In the genomic region with DNA sequence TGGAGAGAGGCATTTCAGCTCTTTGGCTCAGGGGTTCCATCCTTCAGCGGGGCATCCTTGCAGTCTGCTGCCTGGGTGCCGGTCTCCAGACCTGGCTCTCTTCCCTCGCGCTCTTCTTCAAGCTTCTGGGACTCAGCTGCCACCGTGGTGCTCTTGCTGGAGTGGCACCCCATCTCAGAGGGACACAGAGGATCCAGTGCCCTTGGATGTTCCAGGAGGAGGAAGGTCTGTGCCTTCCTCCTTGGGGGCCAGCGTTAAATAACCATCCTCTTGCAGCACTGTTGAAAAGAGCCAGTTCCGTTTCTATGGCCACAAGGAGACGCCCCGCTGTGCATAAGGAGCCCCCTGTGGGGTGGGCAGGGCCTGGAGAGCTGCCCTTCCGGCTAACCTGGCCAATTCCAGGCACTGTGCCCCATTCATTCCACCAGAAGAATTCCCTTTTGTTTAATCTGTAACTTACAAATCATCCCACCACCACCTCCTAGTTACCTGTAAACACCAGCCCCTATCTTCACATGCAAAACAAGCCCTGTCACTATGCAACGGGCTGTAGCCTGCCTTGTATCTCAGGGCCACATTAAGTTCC, we compare ENCODE assay signal across 10 cellular contexts. TPM values are rescaled to one million over a fixed set of nuclear protein-coding genes. Genes with fewer than 3 reads are reported as not detected.
DNase-seq lines count a peak whose midpoint lies in the region; ATAC-seq and TF ChIP-seq lines count a peak whose summit lies in the region.
"Had no signal": no experiment of that assay in that cellular context is flagged by ENCODE, and none has a peak within 500 bp of the region (broad histone marks: within the 10 kb centered on the region; RNA-seq: fewer than 3 reads in every experiment).

No MANE protein-coding gene starts in this region.

- in situ Hi-C loops in KBM-7 (cut with MboI; ENCODE audit: low pct_unique_long_range_greater_than_20kb, low sequenced_read_pairs) = no loop called here

- H3K27me3 ChIP-seq in kidney epithelial cell (ENCODE audit: control insufficient read depth, insufficient read depth, low read length) (peaks cover 2% of the 10 kb centered on the region), stomach (peaks cover 0 to 4% (median 0%) of the 10 kb centered on the region in 3 donors)

- DNase-seq in KBM-7 = peak; percentile 36
- no peak for DNase-seq in kidney epithelial cell (ENCODE audit: low read depth)
- no peak for DNase-seq in stomach
- DNase-seq in stimulated activated naive CD8-positive, alpha-beta T cell treated with anti-CD3 and anti-CD28 coated beads, Interleukin-15, Interleukin-2, amounts not matched to agents 100 U/mL and 50 U/mL, for 24 hours = no peak
- no peak for DNase-seq in DMS53 treated with DMSO at 0.1 percent for 48 hours (lab: John Stamatoyannopoulos, UW; ENCODE audit: unreplicated experiment)
- DNase-seq: NCI-H345, spleen, substantia nigra had no signal

- WGBS in stomach, 5 donors = 15 to 35% (median 29%) methylated on average over 11 of the region's 11 CpGs

- no peaks in the 10 kb centered on the region for H3K9me3 ChIP-seq in stomach
- H3K9me3 ChIP-seq: spleen had no signal

- H3K4me3 Mint-ChIP-seq in dendritic cell treated with granulocyte-macrophage colony-stimulating factor and Interleukin-4, amounts not matched to agents 40 ng/mL and 50 ng/mL, for 4 days = no peak overlapping the region

- no peaks in the 10 kb centered on the region for H3K36me3 ChIP-seq in kidney epithelial cell (ENCODE audit: control insufficient read depth, insufficient read depth, low read length)
- no peaks in the 10 kb centered on the region for H3K36me3 ChIP-seq in stomach
- H3K36me3 ChIP-seq: spleen had no signal

- H3K27ac Mint-ChIP-seq in dendritic cell treated with granulocyte-macrophage colony-stimulating factor and Interleukin-4, amounts not matched to agents 40 ng/mL and 50 ng/mL, for 4 days = peak overlapping the region; percentile 91

- no peak for ATAC-seq in GM21619 (IDR thresholded peaks at IDR 0.05; ENCODE audit: unreplicated experiment)
- ATAC-seq in stimulated activated naive CD8-positive, alpha-beta T cell treated with anti-CD3 and anti-CD28 coated beads, Interleukin-15, Interleukin-2, amounts not matched to agents 100 U/mL and 50 U/mL, for 24 hours = no peak

- H3K36me3 Mint-ChIP-seq in dendritic cell treated with granulocyte-macrophage colony-stimulating factor and Interleukin-4, amounts not matched to agents 40 ng/mL and 50 ng/mL, for 4 days (ENCODE audit: low read depth) = no peaks in the 10 kb centered on the region

- intact Hi-C loops in dendritic cell treated with granulocyte-macrophage colony-stimulating factor and Interleukin-4, amounts not matched to agents 40 ng/mL and 50 ng/mL, for 4 days (cut with micrococcal nuclease) = no loop called here
- intact Hi-C loops in stomach (cut with DNase I; ENCODE audit: low total_unique reads) = no loop called here

- H3K4me1 ChIP-seq in stomach = peaks cover 35 to 59% (median 50%) of the 10 kb centered on the region in 4 donors

- peaks cover 50% of the 10 kb centered on the region for H3K4me1 Mint-ChIP-seq in dendritic cell treated with granulocyte-macrophage colony-stimulating factor and Interleukin-4, amounts not matched to agents 40 ng/mL and 50 ng/mL, for 4 days (ENCODE audit: low read depth)

- H3K9me3 Mint-ChIP-seq in dendritic cell treated with granulocyte-macrophage colony-stimulating factor and Interleukin-4, amounts not matched to agents 40 ng/mL and 50 ng/mL, for 4 days = peaks cover 9% of the 10 kb centered on the region

- no peak for TF ChIP-seq EP300 in stomach (IDR thresholded peaks at IDR 0.05)

- peak overlapping the region; percentile 10 for H3K4me3 ChIP-seq in kidney epithelial cell (ENCODE audit: low read depth, low read length)
- peak overlapping the region in 3 of 4 donors; percentile 3 to 17 (median 6) for H3K4me3 ChIP-seq in stomach
- H3K4me3 ChIP-seq: spleen had no signal

- peaks cover 7% of the 10 kb centered on the region for H3K27me3 Mint-ChIP-seq in dendritic cell treated with granulocyte-macrophage colony-stimulating factor and Interleukin-4, amounts not matched to agents 40 ng/mL and 50 ng/mL, for 4 days

- peak overlapping the region in 4 of 5 donors; percentile 24 to 80 (median 68) for H3K27ac ChIP-seq in stomach
- H3K27ac ChIP-seq: spleen had no signal

- TF ChIP-seq CTCF in kidney epithelial cell (IDR thresholded peaks at IDR 0.05; ENCODE audit: insufficient read depth, low read length, poor library complexity, severe bottlenecking) (no peak), stomach (IDR thresholded peaks at IDR 0.05) (no peak)

- no peak for TF ChIP-seq POLR2A in stomach (IDR thresholded peaks at IDR 0.05)

RNA-seq across cellular contexts. Expression of a gene that starts 8.6 kb away (rescaled TPM):
- total RNA-seq in kidney epithelial cell (0.62 and 1.0 TPM in 2 replicates), stomach (1 to 10 TPM in 1 of 5 donors, under 1 TPM in 3, not detected in 1; 0.58 to 8.2 (median 0.81) TPM)
- polyA plus RNA-seq in stomach = 1 to 10 TPM in 2 of 3 donors, under 1 TPM in 1; 0.93 to 1.7 (median 1.1) TPM

RNA-seq across cellular contexts. Expression of a gene that starts 10.7 kb away (rescaled TPM):
- total RNA-seq in kidney epithelial cell = 26.2 and 34.1 TPM in 2 replicates
- total RNA-seq in stomach = 100 to 1,000 TPM in 2 of 5 donors, 10 to 100 TPM in 3; 26.6 to 224 (median 78.1) TPM
- polyA plus RNA-seq in stomach = 1 to 10 TPM; 8.1 to 9.7 (median 8.7) TPM
